ENCODE assay signal across 18 cellular contexts in genomic region chrX:12307961-12308360, GRCh38.
"Had no signal": no experiment of that assay in that cellular context is flagged by ENCODE, and none has a peak within 500 bp of the region (broad histone marks: within the 10 kb centered on the region; RNA-seq: fewer than 3 reads in every experiment).

No MANE protein-coding gene starts in this region.

- ATAC-seq: effector memory CD8-positive, alpha-beta T cell; gastrocnemius medialis; left lobe of liver; naive thymus-derived CD4-positive, alpha-beta T cell; sciatic nerve had no signal

- H3K36me3 Mint-ChIP-seq: naive thymus-derived CD4-positive, alpha-beta T cell had no signal

- H3K9me3 ChIP-seq: esophagus muscularis mucosa, gastrocnemius medialis, prostate gland, stomach, thoracic aorta, transverse colon had no signal

- DNase-seq: effector memory CD8-positive, alpha-beta T cell; gastrocnemius medialis; glutamatergic neuron; islet precursor cell; mammary epithelial cell; naive thymus-derived CD4-positive, alpha-beta T cell; nephron progenitor cell; stimulated activated naive CD4-positive, alpha-beta T cell; stomach; transverse colon had no signal

- H3K4me1 ChIP-seq: esophagus muscularis mucosa, gastrocnemius medialis, parathyroid adenoma, prostate gland, stomach, transverse colon had no signal

- H3K4me1 Mint-ChIP-seq: naive thymus-derived CD4-positive, alpha-beta T cell; nephron progenitor cell had no signal

- H3K27me3 Mint-ChIP-seq: effector memory CD8-positive, alpha-beta T cell had no signal

- H3K27me3 ChIP-seq: esophagus muscularis mucosa, gastrocnemius medialis, stomach, transverse colon had no signal

- H3K9ac ChIP-seq: parathyroid adenoma had no signal

- H3K4me3 ChIP-seq: esophagus muscularis mucosa, gastrocnemius medialis, prostate gland, skin epidermis, stomach, thoracic aorta, transverse colon had no signal

- H3K27ac Mint-ChIP-seq: effector memory CD8-positive, alpha-beta T cell; naive thymus-derived CD4-positive, alpha-beta T cell; nephron progenitor cell had no signal

- H3K36me3 ChIP-seq: esophagus muscularis mucosa, gastrocnemius medialis, prostate gland, stomach, thoracic aorta, transverse colon had no signal

- H3K27ac ChIP-seq: epithelial cell of prostate, esophagus muscularis mucosa, gastrocnemius medialis, parathyroid adenoma, prostate gland, skin epidermis, stomach, thoracic aorta, transverse colon had no signal

- H3K4me3 Mint-ChIP-seq: effector memory CD8-positive, alpha-beta T cell; naive thymus-derived CD4-positive, alpha-beta T cell; nephron progenitor cell had no signal

- H3K9me3 Mint-ChIP-seq: effector memory CD8-positive, alpha-beta T cell had no signal
